28 cellular contexts compared by ENCODE assay signal in the genomic region with DNA sequence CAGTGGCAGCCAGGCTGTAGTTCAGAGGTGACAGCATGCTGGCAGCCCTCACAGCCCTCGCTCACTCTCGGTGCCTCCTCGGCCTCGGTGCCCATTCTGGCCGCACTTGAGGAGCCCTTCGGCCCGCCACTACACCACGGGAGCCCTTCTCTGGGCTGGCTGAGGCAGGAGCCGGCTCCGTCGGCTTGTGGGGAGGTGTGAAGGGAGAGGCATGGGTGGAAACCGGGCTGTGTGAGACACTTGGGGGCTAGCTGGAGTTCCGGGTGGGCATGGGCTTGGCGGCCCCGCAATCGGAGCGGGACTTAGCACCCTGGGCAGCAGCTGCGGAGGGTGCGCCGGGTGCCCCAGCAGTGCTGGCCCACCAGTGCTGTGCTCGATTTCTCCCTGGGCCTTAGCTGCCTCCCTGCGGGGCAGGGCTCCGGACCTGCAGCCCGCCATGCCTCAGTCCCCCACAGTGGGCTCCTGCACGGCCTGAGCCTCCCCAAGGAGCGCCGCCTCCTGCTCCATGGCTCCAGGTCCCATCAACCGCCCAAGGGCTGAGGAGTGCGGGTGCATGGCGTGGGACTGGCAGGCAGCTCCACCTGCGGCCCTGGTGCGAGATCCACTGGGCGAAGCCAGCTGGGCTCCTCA.
"Had no signal": no experiment of that assay in that cellular context is flagged by ENCODE, and none has a peak within 500 bp of the region (broad histone marks: within the 10 kb centered on the region; RNA-seq: fewer than 3 reads in every experiment).

No MANE protein-coding gene starts in this region.

- H3K36me3 ChIP-seq: stomach, suprapubic skin, thoracic aorta, thyroid gland, tibial artery, tibial nerve, transverse colon, upper lobe of left lung, upper lobe of right lung, uterus, vagina had no signal

- H3K27ac Mint-ChIP-seq: stimulated activated effector memory CD8-positive, alpha-beta T cell treated with anti-CD3 and anti-CD28 coated beads, Interleukin-12 subunit alpha, Interleukin-12 subunit beta, amount 100 ng/mL, for 72 hours; stimulated activated memory B cell treated with anti-CD40 and anti-IgM and Interleukin-4, amounts not matched to agents 10 μg/mL and 1 μg/mL and 100 μg/mL, for 72 hours; stimulated activated naive B cell treated with anti-CD40 and anti-IgM and Interleukin-4, amounts not matched to agents 10 μg/mL and 1 μg/mL and 100 μg/mL, for 72 hours; stimulated activated naive CD8-positive, alpha-beta T cell treated with anti-CD3 and anti-CD28 coated beads, Interleukin-15, amount 100 ng/mL, for 72 hours; stimulated activated naive CD8-positive, alpha-beta T cell treated with anti-CD3 and anti-CD28 coated beads, Interleukin-15, Interleukin-2, amounts not matched to agents 100 ng/mL and 50 ng/mL, for 24 hours; type B pancreatic cell had no signal

- H3K27ac ChIP-seq: stomach, suprapubic skin, testis, thoracic aorta, thyroid gland, tibial artery, tibial nerve, transverse colon, upper lobe of left lung, upper lobe of right lung, uterus, vagina had no signal

- H3K36me3 Mint-ChIP-seq: stimulated activated effector memory CD8-positive, alpha-beta T cell treated with anti-CD3 and anti-CD28 coated beads, Interleukin-12 subunit alpha, Interleukin-12 subunit beta, amount 100 ng/mL, for 72 hours; stimulated activated memory B cell treated with anti-CD40 and anti-IgM and Interleukin-4, amounts not matched to agents 10 μg/mL and 1 μg/mL and 100 μg/mL, for 72 hours; stimulated activated naive B cell treated with anti-CD40 and anti-IgM and Interleukin-4, amounts not matched to agents 10 μg/mL and 1 μg/mL and 100 μg/mL, for 72 hours; type B pancreatic cell had no signal

- H3K27me3 Mint-ChIP-seq: stimulated activated memory B cell treated with anti-CD40 and anti-IgM and Interleukin-4, amounts not matched to agents 10 μg/mL and 1 μg/mL and 100 μg/mL, for 72 hours; type B pancreatic cell had no signal

- H3K4me1 Mint-ChIP-seq: stimulated activated effector memory CD8-positive, alpha-beta T cell treated with anti-CD3 and anti-CD28 coated beads, Interleukin-12 subunit alpha, Interleukin-12 subunit beta, amount 100 ng/mL, for 72 hours; stimulated activated memory B cell treated with anti-CD40 and anti-IgM and Interleukin-4, amounts not matched to agents 10 μg/mL and 1 μg/mL and 100 μg/mL, for 72 hours; stimulated activated naive B cell treated with anti-CD40 and anti-IgM and Interleukin-4, amounts not matched to agents 10 μg/mL and 1 μg/mL and 100 μg/mL, for 72 hours; stimulated activated naive CD8-positive, alpha-beta T cell treated with anti-CD3 and anti-CD28 coated beads, Interleukin-15, amount 100 ng/mL, for 72 hours had no signal

- ATAC-seq: stimulated activated effector memory CD8-positive, alpha-beta T cell treated with anti-CD3 and anti-CD28 coated beads, Interleukin-12 subunit alpha, Interleukin-12 subunit beta, amount 100 ng/mL, for 72 hours; stimulated activated memory B cell treated with anti-CD40 and anti-IgM and Interleukin-4, amounts not matched to agents 10 μg/mL and 1 μg/mL and 100 μg/mL, for 72 hours; stimulated activated naive B cell treated with anti-CD40 and anti-IgM and Interleukin-4, amounts not matched to agents 10 μg/mL and 1 μg/mL and 100 μg/mL, for 72 hours; stimulated activated naive CD8-positive, alpha-beta T cell treated with anti-CD3 and anti-CD28 coated beads, Interleukin-15, amount 100 ng/mL, for 72 hours; stimulated activated naive CD8-positive, alpha-beta T cell treated with anti-CD3 and anti-CD28 coated beads, Interleukin-15, Interleukin-2, amounts not matched to agents 100 U/mL and 50 U/mL, for 24 hours; upper lobe of right lung had no signal

- H3K4me3 Mint-ChIP-seq: stimulated activated effector memory CD8-positive, alpha-beta T cell treated with anti-CD3 and anti-CD28 coated beads, Interleukin-12 subunit alpha, Interleukin-12 subunit beta, amount 100 ng/mL, for 72 hours; stimulated activated memory B cell treated with anti-CD40 and anti-IgM and Interleukin-4, amounts not matched to agents 10 μg/mL and 1 μg/mL and 100 μg/mL, for 72 hours; stimulated activated naive B cell treated with anti-CD40 and anti-IgM and Interleukin-4, amounts not matched to agents 10 μg/mL and 1 μg/mL and 100 μg/mL, for 72 hours; stimulated activated naive CD8-positive, alpha-beta T cell treated with anti-CD3 and anti-CD28 coated beads, Interleukin-15, amount 100 ng/mL, for 72 hours; stimulated activated naive CD8-positive, alpha-beta T cell treated with anti-CD3 and anti-CD28 coated beads, Interleukin-15, Interleukin-2, amounts not matched to agents 100 ng/mL and 50 ng/mL, for 24 hours; type B pancreatic cell had no signal

- H3K4me1 ChIP-seq: stomach, suprapubic skin, testis, thyroid gland, tibial artery, tibial nerve, transverse colon, upper lobe of left lung, upper lobe of right lung, uterus, vagina had no signal

- H3K9me3 ChIP-seq: suprapubic skin, testis, thoracic aorta, thyroid gland, tibial artery, transverse colon, upper lobe of left lung, upper lobe of right lung, uterus, vagina had no signal

- H3K27me3 ChIP-seq: stomach, suprapubic skin, testis, thyroid gland, tibial artery, tibial nerve, transverse colon, upper lobe of left lung, upper lobe of right lung, uterus, vagina had no signal

- H3K4me3 ChIP-seq: stomach, suprapubic skin, testis, thoracic aorta, thyroid gland, tibial artery, tibial nerve, transverse colon, upper lobe of left lung, upper lobe of right lung, uterus, vagina had no signal

- DNase-seq: stimulated activated CD4-positive, alpha-beta T cell treated with anti-CD3 and anti-CD28 coated beads, Interleukin-2, amount 100 ng/mL, for 48 hours; stimulated activated CD4-positive, alpha-beta T cell treated with anti-CD3 and anti-CD28 coated beads, Interleukin-4, amount 100 ng/mL, for 1 hour; stimulated activated CD4-positive, alpha-beta T cell treated with anti-CD3 and anti-CD28 coated beads, Interleukin-4, amount 100 ng/mL, for 24 hours; stimulated activated CD4-positive, alpha-beta T cell treated with anti-CD3 and anti-CD28 coated beads, Interleukin-4, amount 100 ng/mL, for 4 hours; stimulated activated CD8-positive, alpha-beta memory T cell treated with anti-CD3 and anti-CD28 coated beads, Interleukin-4, amount 100 ng/mL, for 48 hours; stimulated activated naive B cell treated with anti-CD40 and anti-IgM and Interleukin-4, amounts not matched to agents 10 μg/mL and 1 μg/mL and 100 μg/mL, for 72 hours; stimulated activated naive CD4-positive, alpha-beta T cell; stimulated activated naive CD4-positive, alpha-beta T cell treated with Interleukin-2 at 50 U/mL for 16 hours; stimulated activated naive CD8-positive, alpha-beta T cell treated with anti-CD3 and anti-CD28 coated beads, Interleukin-15, amount 100 ng/mL, for 72 hours; stimulated activated naive CD8-positive, alpha-beta T cell treated with anti-CD3 and anti-CD28 coated beads, Interleukin-15, Interleukin-2, amounts not matched to agents 100 U/mL and 50 U/mL, for 24 hours; stomach; substantia nigra; testis; thyroid gland; tibial artery; transverse colon; trophoblast cell; upper lobe of right lung; uterus had no signal
